Comparison of ENCODE assay signal across 8 cellular contexts in the genomic region with DNA sequence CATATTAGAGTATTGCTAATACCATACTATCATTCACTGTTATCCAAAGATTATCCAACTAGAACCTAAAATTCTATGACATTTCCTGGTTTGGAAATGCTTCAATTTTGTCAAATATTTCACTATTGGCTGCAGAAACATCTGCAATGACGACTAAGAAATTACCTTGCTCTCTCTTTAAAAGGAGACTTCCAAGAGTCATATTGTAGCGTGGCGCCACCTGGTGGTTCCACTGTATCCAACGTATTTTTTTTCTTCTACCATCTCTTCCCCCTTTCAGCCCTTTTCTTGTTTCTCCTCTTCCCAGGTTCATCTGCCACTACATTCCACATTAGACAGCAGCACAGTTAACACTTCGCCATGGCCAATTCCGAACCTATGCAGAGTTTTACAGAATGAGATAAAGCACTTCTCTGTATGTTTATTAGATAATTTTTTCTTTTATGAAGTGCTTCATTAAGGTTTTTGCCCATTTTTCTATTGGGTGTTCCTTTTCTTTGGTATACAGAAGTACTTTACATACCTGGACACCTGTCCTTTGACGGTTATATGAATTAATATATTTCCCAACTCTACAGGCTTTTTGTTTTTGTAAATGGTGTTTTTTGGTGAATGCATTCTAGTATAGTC.
DNase-seq lines count a peak whose midpoint lies in the region; ATAC-seq and TF ChIP-seq lines count a peak whose summit lies in the region.

No MANE protein-coding gene starts in this region.

- intact Hi-C loops in CD8-positive, alpha-beta T cell (cut with DNase I, micrococcal nuclease), result loop anchor here (1.0 to 10.0 kb wide), 9 partner anchors 23 to 1643 kb away; partner anchors contain the start of gene HINT1 (in 1 of the 2)
- intact Hi-C loops in OCI-LY7 (cut with micrococcal nuclease; ENCODE audit: unreplicated experiment), result loop anchor here (2.0 to 5.0 kb wide), 2 partner anchors 547 to 590 kb away; no protein-coding TSS in a partner anchor
- intact Hi-C loops in natural killer cell (cut with micrococcal nuclease), result loop anchor here (1.0 kb wide), 2 partner anchors 253 to 546 kb away; no protein-coding TSS in a partner anchor

- peaks cover 39% of the 10 kb centered on the region for H3K36me3 Mint-ChIP-seq in CD8-positive, alpha-beta T cell
- no peaks in the 10 kb centered on the region for H3K36me3 Mint-ChIP-seq in natural killer cell
- H3K36me3 Mint-ChIP-seq in stimulated activated naive B cell treated with anti-CD40 and anti-IgM and Interleukin-4, amounts not matched to agents 10 μg/mL and 1 μg/mL and 100 μg/mL, for 72 hours, result peaks cover 15 to 47% of the 10 kb centered on the region in 2 donors

- H3K4me3 ChIP-seq in CD8-positive, alpha-beta T cell (ENCODE audit: low read depth, low read length), result no peak overlapping the region
- no peak overlapping the region for H3K4me3 ChIP-seq in OCI-LY7 (ENCODE audit: low read depth, low read length, poor library complexity, severe bottlenecking)

- POLR2A ChIA-PET in CD8-positive, alpha-beta T cell (lab: Charles Lee), result interaction anchor here (0.7 kb wide), 1 partner anchor 66 kb away, joined by 3 read pairs; no protein-coding TSS in a partner anchor
- POLR2A ChIA-PET in OCI-LY7 (lab: Charles Lee), result interaction anchor here (0.8 to 1.0 kb wide), 2 partner anchors 12 to 155 kb away, joined by 3 to 4 read pairs; no protein-coding TSS in a partner anchor

- H3K27ac ChIP-seq in CD8-positive, alpha-beta T cell (ENCODE audit: low read depth, low read length), result no peak overlapping the region
- no peak overlapping the region for H3K27ac ChIP-seq in OCI-LY7 (ENCODE audit: low read depth, low read length, poor library complexity, severe bottlenecking)

- H3K9me2 ChIP-seq in OCI-LY7 (ENCODE audit: insufficient read depth, low read length), result no peaks in the 10 kb centered on the region

- H4K20me1 ChIP-seq in OCI-LY7 (ENCODE audit: insufficient read depth, low read length), result no peaks in the 10 kb centered on the region

- 0 out of 2 replicates have a peak overlapping the region, but pooled peaks have one; percentile 6 for H3K4me2 ChIP-seq in OCI-LY7 (ENCODE audit: low read length)

- H3K9me3 ChIP-seq in CD8-positive, alpha-beta T cell (ENCODE audit: low read length), result no peaks in the 10 kb centered on the region
- no peaks in the 10 kb centered on the region for H3K9me3 ChIP-seq in OCI-LY7 (ENCODE audit: low read length)

- no peak for TF ChIP-seq POLR2A in erythroblast (IDR thresholded peaks at IDR 0.05; ENCODE audit: low read length)

- no peaks in the 10 kb centered on the region for H3K36me3 ChIP-seq in CD8-positive, alpha-beta T cell (ENCODE audit: insufficient read depth, low read length)
- H3K36me3 ChIP-seq in OCI-LY7 (ENCODE audit: insufficient read depth, low read length), result peaks cover 76% of the 10 kb centered on the region

- H3K4me1 ChIP-seq in CD8-positive, alpha-beta T cell (ENCODE audit: insufficient read depth, low read length), result peaks cover 26% of the 10 kb centered on the region
- peaks cover 10% of the 10 kb centered on the region for H3K4me1 ChIP-seq in OCI-LY7 (ENCODE audit: insufficient read depth, low read length, poor library complexity, severe bottlenecking)

- peak overlapping the region; percentile 64 for H3K4me3 Mint-ChIP-seq in CD8-positive, alpha-beta T cell
- no peak overlapping the region for H3K4me3 Mint-ChIP-seq in natural killer cell
- H3K4me3 Mint-ChIP-seq in stimulated activated naive B cell treated with anti-CD40 and anti-IgM and Interleukin-4, amounts not matched to agents 10 μg/mL and 1 μg/mL and 100 μg/mL, for 72 hours, result peak overlapping the region; percentile 21 to 51

- H2AFZ ChIP-seq in OCI-LY7 (ENCODE audit: low read length), result no peak overlapping the region

- peak; percentile 95 for TF ChIP-seq CTCF in CD8-positive, alpha-beta T cell (IDR thresholded peaks at IDR 0.05)
- TF ChIP-seq CTCF in OCI-LY7 (conservative IDR thresholded peaks at IDR 0.05; ENCODE audit: low read length), result peak; percentile 96
- TF ChIP-seq CTCF in natural killer cell (IDR thresholded peaks at IDR 0.05), result peak; percentile 96

- ATAC-seq in CD8-positive, alpha-beta T cell, result peak; percentile 74
- ATAC-seq in GM19452 (IDR thresholded peaks at IDR 0.05; ENCODE audit: unreplicated experiment) (peak; percentile 31), natural killer cell (peak; percentile 74 to 79 (median 76))
- peak; percentile 59 to 62 for ATAC-seq in stimulated activated naive B cell treated with anti-CD40 and anti-IgM and Interleukin-4, amounts not matched to agents 10 μg/mL and 1 μg/mL and 100 μg/mL, for 72 hours (replicated peaks)

- peak; percentile 66 to 91 (median 85) for DNase-seq in CD8-positive, alpha-beta T cell
- peak; percentile 72 for DNase-seq in HT1080 (ENCODE audit: low read depth)
- DNase-seq in OCI-LY7 (ENCODE audit: low spot score), result peak; percentile 76
- peak; percentile 74 for DNase-seq in activated T-cell treated with anti-CD3 and anti-CD28 coated beads for 24 hours (ENCODE audit: low read depth)
- peak; percentile 80 to 90 for DNase-seq in erythroblast (lab: John Stamatoyannopoulos, UW)
- DNase-seq in natural killer cell, result peak; percentile 70
- DNase-seq in stimulated activated naive B cell treated with anti-CD40 and anti-IgM and Interleukin-4, amounts not matched to agents 10 μg/mL and 1 μg/mL and 100 μg/mL, for 72 hours, result peak; percentile 34

- CTCF ChIA-PET in CD8-positive, alpha-beta T cell (lab: Charles Lee), result interaction anchor here (0.9 to 1.4 kb wide), 3 partner anchors 11 to 546 kb away, joined by 3 to 6 read pairs (median 4); no protein-coding TSS in a partner anchor
- CTCF ChIA-PET in OCI-LY7 (lab: Charles Lee; ENCODE audit: unreplicated experiment), result no interaction called here

- H3K27ac Mint-ChIP-seq in CD8-positive, alpha-beta T cell, result peak overlapping the region; percentile 91
- peak overlapping the region; percentile 58 to 71 for H3K27ac Mint-ChIP-seq in natural killer cell
- H3K27ac Mint-ChIP-seq in stimulated activated naive B cell treated with anti-CD40 and anti-IgM and Interleukin-4, amounts not matched to agents 10 μg/mL and 1 μg/mL and 100 μg/mL, for 72 hours, result no peak overlapping the region

- H3K9me3 Mint-ChIP-seq in CD8-positive, alpha-beta T cell, result no peaks in the 10 kb centered on the region
- H3K9me3 Mint-ChIP-seq in natural killer cell, result no peaks in the 10 kb centered on the region
- H3K9me3 Mint-ChIP-seq in stimulated activated naive B cell treated with anti-CD40 and anti-IgM and Interleukin-4, amounts not matched to agents 10 μg/mL and 1 μg/mL and 100 μg/mL, for 72 hours, result no peaks in the 10 kb centered on the region

- TSS peak; percentile 41 for BruUV-seq in OCI-LY7 (replicated peaks; lab: Mats Ljungman, UMichigan)

- H3K4me1 Mint-ChIP-seq in CD8-positive, alpha-beta T cell (ENCODE audit: low read depth), result peaks cover 45% of the 10 kb centered on the region
- peaks cover 20 to 22% of the 10 kb centered on the region in 2 donors for H3K4me1 Mint-ChIP-seq in natural killer cell
- H3K4me1 Mint-ChIP-seq in stimulated activated naive B cell treated with anti-CD40 and anti-IgM and Interleukin-4, amounts not matched to agents 10 μg/mL and 1 μg/mL and 100 μg/mL, for 72 hours, result peaks cover 16 to 42% of the 10 kb centered on the region in 2 donors

- no peaks in the 10 kb centered on the region for H3K27me3 Mint-ChIP-seq in CD8-positive, alpha-beta T cell (ENCODE audit: low read depth)
- no peaks in the 10 kb centered on the region for H3K27me3 Mint-ChIP-seq in natural killer cell (ENCODE audit: low read depth in 2 of 2)
- no peaks in the 10 kb centered on the region for H3K27me3 Mint-ChIP-seq in stimulated activated naive B cell treated with anti-CD40 and anti-IgM and Interleukin-4, amounts not matched to agents 10 μg/mL and 1 μg/mL and 100 μg/mL, for 72 hours

- H3K79me2 ChIP-seq in OCI-LY7 (ENCODE audit: insufficient read depth, low read depth, low read length), result no peaks in the 10 kb centered on the region

- no peaks in the 10 kb centered on the region for H3K27me3 ChIP-seq in CD8-positive, alpha-beta T cell (ENCODE audit: insufficient read depth, low read length)

Comparison
In these comparisons a context has a peak if more than half of its experiments do, and no peak if none do; other contexts are left out.
1. DNase-seq: peak in every context shown above with its lines; median percentile 85 in CD8-positive, alpha-beta T cell; 85 in erythroblast; 76 in OCI-LY7; 74 in activated T-cell treated with anti-CD3 and anti-CD28 coated beads for 24 hours; 72 in HT1080; 70 in natural killer cell; 34 in stimulated activated naive B cell treated with anti-CD40 and anti-IgM and Interleukin-4, amounts not matched to agents 10 μg/mL and 1 μg/mL and 100 μg/mL, for 72 hours.